In the genomic region with DNA sequence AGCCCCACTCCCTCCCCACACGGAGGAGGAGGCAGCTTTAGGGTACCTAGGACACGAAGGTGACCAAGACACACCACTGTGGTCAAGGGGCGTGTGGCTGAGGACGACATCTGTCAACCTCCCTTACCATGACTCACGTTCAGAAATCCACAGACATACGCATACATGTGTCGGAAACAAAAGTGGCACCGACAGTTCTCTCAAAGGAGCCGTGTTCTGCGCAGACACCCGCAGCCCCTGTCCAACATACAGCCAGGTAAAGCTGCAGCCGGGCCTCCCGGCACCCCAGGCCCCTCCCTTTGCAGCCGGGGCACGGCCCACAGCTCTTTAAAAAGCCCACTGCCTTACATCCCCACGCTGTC, we compare ENCODE assay signal across 9 cellular contexts.
A peak's percentile ranks its signal among the peaks of the same experiment; 100 is the strongest.
DNase-seq lines count a peak whose midpoint lies in the region; ATAC-seq and TF ChIP-seq lines count a peak whose summit lies in the region.
"Had no signal": no experiment of that assay in that cellular context is flagged by ENCODE, and none has a peak within 500 bp of the region (broad histone marks: within the 10 kb centered on the region; RNA-seq: fewer than 3 reads in every experiment).

No MANE protein-coding gene starts in this region.

- no peak for TF ChIP-seq CTCF in SU-DHL-6 (IDR thresholded peaks at IDR 0.05; ENCODE audit: insufficient read depth, low read length, poor library complexity, severe bottlenecking)

- H4K20me1 ChIP-seq in SU-DHL-6 (ENCODE audit: low read depth, low read length), result no peaks in the 10 kb centered on the region

- H3K36me3 Mint-ChIP-seq in stimulated activated effector memory CD8-positive, alpha-beta T cell treated with anti-CD3 and anti-CD28 coated beads, Interleukin-12 subunit alpha, Interleukin-12 subunit beta, amount 100 ng/mL, for 72 hours, result peaks cover 5% of the 10 kb centered on the region

- no peaks in the 10 kb centered on the region for H3K9me3 Mint-ChIP-seq in stimulated activated effector memory CD8-positive, alpha-beta T cell treated with anti-CD3 and anti-CD28 coated beads, Interleukin-12 subunit alpha, Interleukin-12 subunit beta, amount 100 ng/mL, for 72 hours

- H3K9me2 ChIP-seq in SU-DHL-6 (replicated peaks; ENCODE audit: insufficient read depth, low read length), result no peaks in the 10 kb centered on the region

- H3K4me3 Mint-ChIP-seq in stimulated activated effector memory CD8-positive, alpha-beta T cell treated with anti-CD3 and anti-CD28 coated beads, Interleukin-12 subunit alpha, Interleukin-12 subunit beta, amount 100 ng/mL, for 72 hours, result peak overlapping the region; percentile 77

- H3K27me3 ChIP-seq in SU-DHL-6 (ENCODE audit: low read length), result no peaks in the 10 kb centered on the region

- H3K9ac ChIP-seq in SU-DHL-6 (ENCODE audit: low read length), result peak overlapping the region; percentile 68

- ATAC-seq in stimulated activated effector memory CD8-positive, alpha-beta T cell treated with anti-CD3 and anti-CD28 coated beads, Interleukin-12 subunit alpha, Interleukin-12 subunit beta, amount 100 ng/mL, for 72 hours, result peak; percentile 78
- no peak for ATAC-seq in HG03135 (IDR thresholded peaks at IDR 0.05; ENCODE audit: unreplicated experiment)

- peaks cover 61% of the 10 kb centered on the region for H3F3A ChIP-seq in SU-DHL-6 (ENCODE audit: insufficient read depth)

- DNase-seq in DMS 273 (lab: John Stamatoyannopoulos, UW; ENCODE audit: unreplicated experiment) (peak; percentile 61), DMS 273 treated with DMSO at 0.1 percent for 48 hours (lab: John Stamatoyannopoulos, UW) (no peak), epithelial cell of prostate (ENCODE audit: low read depth, low spot score) (no peak), NCI-H1930 (lab: John Stamatoyannopoulos, UW) (no peak), NCI-H2196 (lab: John Stamatoyannopoulos, UW; ENCODE audit: unreplicated experiment) (no peak)
- no peak for DNase-seq in stimulated activated effector memory CD8-positive, alpha-beta T cell treated with anti-CD3 and anti-CD28 coated beads, Interleukin-12 subunit alpha, Interleukin-12 subunit beta, amount 100 ng/mL, for 72 hours (ENCODE audit: low spot score in 2 of 2)

- H3K79me2 ChIP-seq in SU-DHL-6 (ENCODE audit: insufficient read depth, low read length), result peaks cover 68% of the 10 kb centered on the region

- H3K4me2 ChIP-seq in SU-DHL-6 (ENCODE audit: low read depth, low read length, poor library complexity, severe bottlenecking), result peak overlapping the region; percentile 92

- peaks cover 17% of the 10 kb centered on the region for H3K4me1 Mint-ChIP-seq in stimulated activated effector memory CD8-positive, alpha-beta T cell treated with anti-CD3 and anti-CD28 coated beads, Interleukin-12 subunit alpha, Interleukin-12 subunit beta, amount 100 ng/mL, for 72 hours

- peak overlapping the region; percentile 94 for H3K27ac Mint-ChIP-seq in stimulated activated effector memory CD8-positive, alpha-beta T cell treated with anti-CD3 and anti-CD28 coated beads, Interleukin-12 subunit alpha, Interleukin-12 subunit beta, amount 100 ng/mL, for 72 hours

- no peaks in the 10 kb centered on the region for H3K9me3 ChIP-seq in SU-DHL-6 (ENCODE audit: insufficient read depth, low read length)

- H3K4me3 ChIP-seq in SU-DHL-6 (ENCODE audit: insufficient read depth, low read length, poor library complexity, severe bottlenecking), result peak overlapping the region; percentile 49

- H2AFZ ChIP-seq in SU-DHL-6 (ENCODE audit: low read depth, low read length, severe bottlenecking), result no peak overlapping the region

- H3K36me3 ChIP-seq in SU-DHL-6 (ENCODE audit: low read length), result no peaks in the 10 kb centered on the region; the same call in 1 of the 2 replicates

- H3K27ac ChIP-seq in SU-DHL-6 (ENCODE audit: low read depth, low read length) (peak overlapping the region; percentile 99), epithelial cell of prostate (peak overlapping the region; percentile 99)
- H3K27ac ChIP-seq: 22Rv1 had no signal
